ENCODE assay signal across 23 cellular contexts in the genomic region with DNA sequence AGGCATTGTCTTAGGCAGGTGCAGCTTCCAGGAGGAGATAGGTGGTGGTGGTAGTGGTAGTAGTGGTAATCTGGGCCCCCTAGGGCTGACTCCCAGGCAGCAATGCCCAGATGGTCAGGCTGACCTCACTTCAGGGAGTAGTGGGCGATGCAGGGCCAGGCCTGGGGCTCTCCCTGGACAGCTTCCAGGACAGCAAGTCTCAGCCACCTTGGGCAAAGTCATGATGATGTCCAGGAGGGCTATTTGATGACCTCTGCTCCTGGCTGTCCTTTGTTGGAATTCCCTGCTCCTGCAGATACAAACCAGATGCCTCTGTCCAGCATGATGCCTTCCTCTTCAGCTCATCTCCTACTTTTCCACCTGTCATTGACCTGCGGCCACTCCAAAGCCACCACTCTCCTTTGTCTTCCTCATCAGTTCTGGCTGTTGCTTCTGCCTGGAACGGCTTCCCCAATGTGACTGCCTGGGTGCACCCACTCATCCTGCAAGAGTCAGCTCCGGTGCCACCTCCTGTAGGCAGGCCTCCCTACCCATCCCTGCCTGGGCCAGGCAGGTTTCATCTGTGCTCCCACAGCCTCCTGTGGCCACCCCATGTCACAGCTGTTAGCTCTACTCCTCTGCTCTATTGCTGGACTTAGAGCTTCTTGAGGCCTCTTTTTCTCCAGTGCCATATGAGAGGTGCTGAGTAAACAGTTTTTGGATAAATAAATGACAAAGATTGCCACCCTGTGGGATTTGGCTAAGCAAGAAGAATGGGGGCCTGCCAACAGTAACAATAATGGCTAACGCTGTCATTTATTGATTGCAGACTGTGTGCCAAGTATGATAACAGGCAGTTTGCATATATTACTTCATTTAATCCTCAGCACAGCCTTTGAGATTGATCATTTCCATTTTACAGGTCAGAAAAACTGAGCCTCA.
DNase-seq lines count a peak whose midpoint lies in the region; ATAC-seq and TF ChIP-seq lines count a peak whose summit lies in the region.
"Had no signal": no experiment of that assay in that cellular context is flagged by ENCODE, and none has a peak within 500 bp of the region (broad histone marks: within the 10 kb centered on the region; RNA-seq: fewer than 3 reads in every experiment).

No MANE protein-coding gene starts in this region.

- H4K91ac ChIP-seq in IMR-90 (ENCODE audit: insufficient read depth, low read depth, low read length): no peak overlapping the region

- H2BK5ac ChIP-seq in IMR-90 (ENCODE audit: low read depth, low read length, poor library complexity, severe bottlenecking): no peak overlapping the region

- in situ Hi-C loops in IMR-90 (cut with MboI; ENCODE audit: low sequenced_read_pairs): no loop called here

- 100% methylated on average over 1 of the region's 5 CpGs; no CpG with 5 or more reads in 1 of the 2 experiments for WGBS in IMR-90 (ENCODE audit: extremely low coverage in 2 of 2, insufficient read length in 1 of 2), 2 experiments

- no peak overlapping the region for H2BK15ac ChIP-seq in IMR-90 (ENCODE audit: low read depth, low read length)

- H3K9me3 ChIP-seq in IMR-90 (ENCODE audit: control insufficient read depth, insufficient read depth, low read length): no peaks in the 10 kb centered on the region
- H3K9me3 ChIP-seq in WERI-Rb-1 (ENCODE audit: severe bottlenecking): no peaks in the 10 kb centered on the region
- no peaks in the 10 kb centered on the region for H3K9me3 ChIP-seq in tibial artery
- H3K9me3 ChIP-seq: BLaER1, MG63, Peyer's patch, SJSA1 had no signal

- POLR2A ChIA-PET in IMR-90 (lab: Charles Lee; ENCODE audit: unreplicated experiment): no interaction called here

- no peaks in the 10 kb centered on the region for H3K4me1 ChIP-seq in IMR-90 (ENCODE audit: control insufficient read depth, insufficient read depth, low read length)
- peaks cover 0 to 21% (median 2%) of the 10 kb centered on the region in 4 donors for H3K4me1 ChIP-seq in tibial artery
- H3K4me1 ChIP-seq: SJSA1 had no signal

- no peaks in the 10 kb centered on the region for H3K9me1 ChIP-seq in IMR-90 (ENCODE audit: insufficient read depth, low read length)

- no peak overlapping the region for H3K56ac ChIP-seq in IMR-90 (ENCODE audit: extremely low read depth, insufficient read depth, low read length)

- H2BK120ac ChIP-seq in IMR-90 (ENCODE audit: low read depth, low read length): no peak overlapping the region

- H3K79me1 ChIP-seq in IMR-90 (ENCODE audit: low read depth in 1 of 2, low read length in 2 of 2): no peaks in the 10 kb centered on the region

- no peak overlapping the region for H3K4ac ChIP-seq in IMR-90 (ENCODE audit: low read depth, low read length)

- no peak overlapping the region for H2AK5ac ChIP-seq in IMR-90 (ENCODE audit: low read depth, low read length)

- H2AFZ ChIP-seq in IMR-90 (replicated peaks; ENCODE audit: low read length, poor library complexity): no peak overlapping the region

- no peak overlapping the region for H3K4me2 ChIP-seq in IMR-90 (ENCODE audit: low read depth, low read length)

- H3K18ac ChIP-seq in IMR-90 (ENCODE audit: low read depth, low read length): no peak overlapping the region

- intact Hi-C loops in IMR-90 (cut with micrococcal nuclease) (no loop called here), posterior vena cava (cut with DNase I) (no loop called here), tibial artery (cut with DNase I; ENCODE audit: low total_unique reads) (no loop called here)

- CTCF ChIA-PET in IMR-90 (lab: Yijun Ruan, JAX): no interaction called here

- H3K36me3 ChIP-seq in IMR-90 (ENCODE audit: control insufficient read depth, insufficient read depth, low read length): no peaks in the 10 kb centered on the region
- H3K36me3 ChIP-seq in WERI-Rb-1: no peaks in the 10 kb centered on the region
- no peaks in the 10 kb centered on the region for H3K36me3 ChIP-seq in tibial artery
- H3K36me3 ChIP-seq: BLaER1, MG63, Peyer's patch, SJSA1 had no signal

- ATAC-seq in IMR-90 (ENCODE audit: low read depth): no peak
- ATAC-seq in GM21447 (IDR thresholded peaks at IDR 0.05; ENCODE audit: unreplicated experiment): no peak
- ATAC-seq in HG03521 (IDR thresholded peaks at IDR 0.05; ENCODE audit: unreplicated experiment): no peak

- no peak overlapping the region for H4K5ac ChIP-seq in IMR-90 (ENCODE audit: low read depth, low read length)

- TF ChIP-seq RAD21 in IMR-90 (IDR thresholded peaks at IDR 0.05; ENCODE audit: low read length): no peak

- H3K27me3 ChIP-seq in IMR-90 (ENCODE audit: control insufficient read depth, insufficient read depth, low read length): peaks cover 13% of the 10 kb centered on the region
- no peaks in the 10 kb centered on the region for H3K27me3 ChIP-seq in WERI-Rb-1 (ENCODE audit: insufficient read depth, low read depth, severe bottlenecking)
- H3K27me3 ChIP-seq in tibial artery: no peaks in the 10 kb centered on the region
- H3K27me3 ChIP-seq: BLaER1, MG63, Peyer's patch, SJSA1 had no signal

- TF ChIP-seq CTCF in GM12865 (IDR thresholded peaks at IDR 0.05; ENCODE audit: insufficient read depth, low read depth, low read length, missing control alignments) (no peak), IMR-90 (conservative IDR thresholded peaks at IDR 0.05; ENCODE audit: low read depth, low read length) (no peak), WERI-Rb-1 (IDR thresholded peaks at IDR 0.05; ENCODE audit: low read depth, low read length) (no peak), tibial artery (IDR thresholded peaks at IDR 0.05) (no peak)

- BruUV-seq in IMR-90 (replicated peaks; lab: Mats Ljungman, UMichigan): no TSS peak

- no peak overlapping the region for H3K9ac ChIP-seq in IMR-90 (ENCODE audit: low read depth, low read length)
- H3K9ac ChIP-seq: BLaER1 had no signal

- no peaks in the 10 kb centered on the region for H4K20me1 ChIP-seq in IMR-90 (ENCODE audit: insufficient read depth, low read length)
- H4K20me1 ChIP-seq: BLaER1 had no signal

- dilution Hi-C loops in IMR-90 (cut with HindIII; ENCODE audit: low sequenced_read_pairs, unreplicated experiment): no loop called here

- no peak for DNase-seq in GM12865 (ENCODE audit: low read depth)
- no peak for DNase-seq in IMR-90
- DNase-seq in WERI-Rb-1: no peak
- peak; percentile 47 for DNase-seq in posterior vena cava (ENCODE audit: low spot score)
- DNase-seq in tibial artery: no peak
- no peak for DNase-seq in NCI-H2081 treated with DMSO at 0.1 percent for 48 hours (lab: John Stamatoyannopoulos, UW)
- DNase-seq: ACHN; CD4-positive, alpha-beta T cell; COR-L47; DND-41; H9; MG63; NCI-H1417; NCI-H187; NCI-H2107; NCI-H510A treated with DMSO at 0.1 percent for 48 hours; NCI-H774; T-helper 2 cell had no signal

- no peak overlapping the region for H2AK9ac ChIP-seq in IMR-90 (replicated peaks; ENCODE audit: low read depth, low read length, poor library complexity)

- TF ChIP-seq POLR2A in IMR-90 (IDR thresholded peaks at IDR 0.05; ENCODE audit: low read depth, low read length): no peak

- H3K23ac ChIP-seq in IMR-90 (ENCODE audit: low read depth, low read length): no peak overlapping the region

- H3K4me3 ChIP-seq in GM12865 (ENCODE audit: low read depth, low read length) (peak overlapping the region; percentile 21; the same call in 1 of the 2 replicates), IMR-90 (ENCODE audit: insufficient read depth, low read depth, low read length) (no peak overlapping the region), WERI-Rb-1 (ENCODE audit: low read depth, low read length) (no peak overlapping the region), tibial artery (no peak overlapping the region)
- H3K4me3 ChIP-seq: BLaER1, MG63, SJSA1 had no signal

- H3K27ac ChIP-seq in IMR-90 (ENCODE audit: insufficient read depth, low read length): no peak overlapping the region
- H3K27ac ChIP-seq in WERI-Rb-1: peak overlapping the region; percentile 65
- H3K27ac ChIP-seq in tibial artery: no peak overlapping the region
- H3K27ac ChIP-seq: BLaER1, SJSA1 had no signal

- no peak overlapping the region for H2BK20ac ChIP-seq in IMR-90 (ENCODE audit: low read depth, low read length)

- H3K14ac ChIP-seq in IMR-90 (replicated peaks; ENCODE audit: low read depth, low read length): no peak overlapping the region

- H4K8ac ChIP-seq in IMR-90 (ENCODE audit: low read depth in 2 of 2, low read length in 2 of 2): no peak overlapping the region

TF ChIP-seq in IMR-90, 13 proteins besides CTCF, POLR2A, EP300 and RAD21:
- TF ChIP-seq MAFK (IDR thresholded peaks at IDR 0.05; ENCODE audit: low read depth, low read length) (peak; percentile 18; the same call in 1 of the 2 replicates), MAZ (IDR thresholded peaks at IDR 0.05; ENCODE audit: borderline replicate concordance, low read depth, low read length) (no peak)
